Comparison of ENCODE assay signal across 8 cellular contexts in genomic region chr16:48353565-48354163, GRCh38. TPM values are rescaled to one million over a fixed set of nuclear protein-coding genes. Genes with fewer than 3 reads are reported as not detected.
DNase-seq lines count a peak whose midpoint lies in the region; ATAC-seq and TF ChIP-seq lines count a peak whose summit lies in the region.

No MANE protein-coding gene starts in this region.

- H3K36me3 Mint-ChIP-seq in chondrocyte (ENCODE audit: low read depth), result peaks cover 24% of the 10 kb centered on the region

- no peaks in the 10 kb centered on the region for H3K27me3 ChIP-seq in right lobe of liver

- H3K9me3 Mint-ChIP-seq in chondrocyte (ENCODE audit: low read depth), result peaks cover 2% of the 10 kb centered on the region

- intact Hi-C loops in right lobe of liver (cut with DNase I), result loop anchor here (10.0 kb wide), 2 partner anchors 181 to 271 kb away; no protein-coding TSS in a partner anchor

- H3K4me1 Mint-ChIP-seq in chondrocyte (ENCODE audit: low read depth), result peaks cover 18% of the 10 kb centered on the region

- no peak overlapping the region for H3K4me3 ChIP-seq in right lobe of liver

- peak overlapping the region; percentile 64 for H3K27ac Mint-ChIP-seq in chondrocyte (ENCODE audit: unreplicated experiment)

- ATAC-seq in HG03060 (IDR thresholded peaks at IDR 0.05; ENCODE audit: low read depth, unreplicated experiment) (peak; percentile 49), right lobe of liver (peak; percentile 80 to 89 (median 84))

- no peak for TF ChIP-seq POLR2A in right lobe of liver (IDR thresholded peaks at IDR 0.05)

- no peak overlapping the region for H3K27ac ChIP-seq in right lobe of liver

- 18% methylated on average over 5 of the region's 7 CpGs for WGBS in right lobe of liver (ENCODE audit: insufficient coverage, low coverage, low lambda C conversion rate, missing lambda C conversion rate)

- DNase-seq in NCI-H2081 (lab: John Stamatoyannopoulos, UW), result peak; percentile 43 to 57
- DNase-seq in NCI-H2081 treated with DMSO at 0.1 percent for 48 hours (lab: John Stamatoyannopoulos, UW), result no peak
- DNase-seq in NCI-H510A (lab: John Stamatoyannopoulos, UW), result peak; percentile 30
- peak; percentile 50 for DNase-seq in activated CD4-positive, CD25-positive, alpha-beta regulatory T cell treated with anti-CD3 and anti-CD28 coated beads, Interleukin-2, amount 50 U/mL, for 72 hours
- DNase-seq in chondrocyte (ENCODE audit: low spot score), result no peak
- DNase-seq in right lobe of liver, result no peak
- peak; percentile 17 to 36 for DNase-seq in stimulated activated CD8-positive, alpha-beta memory T cell treated with anti-CD3 and anti-CD28 coated beads, Interleukin-15, amount 100 ng/mL, for 4 hours (ENCODE audit: low read depth in 2 of 2)

- peak; percentile 92 for TF ChIP-seq CTCF in chondrocyte (IDR thresholded peaks at IDR 0.05)
- peak; percentile 76 to 90 (median 88) for TF ChIP-seq CTCF in right lobe of liver (IDR thresholded peaks at IDR 0.05)

- H3K4me1 ChIP-seq in right lobe of liver, result no peaks in the 10 kb centered on the region

- no peaks in the 10 kb centered on the region for H3K27me3 Mint-ChIP-seq in chondrocyte (ENCODE audit: low read depth)

- H3K9me3 ChIP-seq in right lobe of liver, result no peaks in the 10 kb centered on the region

- H3K4me3 Mint-ChIP-seq in chondrocyte (ENCODE audit: unreplicated experiment), result no peak overlapping the region

- H3K36me3 ChIP-seq in right lobe of liver, result peaks cover 9 to 47% (median 29%) of the 10 kb centered on the region in 4 donors

RNA-seq across cellular contexts. Expression of gene SIAH1, which starts 31.5 kb away (rescaled TPM):
- total RNA-seq in chondrocyte (33.8 to 52.0 TPM (median 34.5 TPM) in 3 replicates), right lobe of liver (10 to 100 TPM in 5 of 6 experiments, 1 to 10 TPM in 1; 8.1 to 14.0 (median 11.5) TPM)

Comparison
In these comparisons a context has a peak if more than half of its experiments do, and no peak if none do; other contexts are left out.
1. DNase-seq: peak in NCI-H2081 (2 of 2), NCI-H510A (single experiment), activated CD4-positive, CD25-positive, alpha-beta regulatory T cell treated with anti-CD3 and anti-CD28 coated beads, Interleukin-2, amount 50 U/mL, for 72 hours (single experiment) and stimulated activated CD8-positive, alpha-beta memory T cell treated with anti-CD3 and anti-CD28 coated beads, Interleukin-15, amount 100 ng/mL, for 4 hours (2 of 2); none in NCI-H2081 treated with DMSO at 0.1 percent for 48 hours (single experiment), chondrocyte (single experiment) and right lobe of liver (0 of 3).